ENCODE assay signal across 28 cellular contexts in the genomic region with DNA sequence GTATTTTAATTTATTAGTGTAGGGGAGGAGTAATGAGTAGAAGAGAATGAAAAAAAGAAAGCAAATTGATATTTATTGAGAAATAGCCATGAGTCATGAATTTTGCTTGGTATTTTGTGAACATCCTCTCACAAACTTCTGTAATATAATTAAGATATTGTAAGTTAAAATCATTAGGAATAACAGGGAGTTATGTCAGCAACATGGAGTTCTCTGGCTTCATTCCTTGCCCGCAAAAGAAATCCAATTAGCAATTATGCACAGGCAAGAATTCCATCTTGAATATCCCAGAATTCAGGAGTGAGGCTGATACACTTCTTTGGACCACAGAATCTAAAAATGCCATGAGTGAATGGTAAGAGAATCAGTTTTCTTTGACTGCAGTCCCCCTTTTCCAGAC.
"Had no signal": no experiment of that assay in that cellular context is flagged by ENCODE, and none has a peak within 500 bp of the region (broad histone marks: within the 10 kb centered on the region; RNA-seq: fewer than 3 reads in every experiment).

No MANE protein-coding gene starts in this region.

- H3K9me3 Mint-ChIP-seq: stimulated activated effector memory CD8-positive, alpha-beta T cell treated with anti-CD3 and anti-CD28 coated beads, Interleukin-12 subunit alpha, Interleukin-12 subunit beta, amount 100 ng/mL, for 72 hours had no signal

- H3K36me3 Mint-ChIP-seq: natural killer cell treated with Interleukin-12 subunit alpha and Interleukin-12 subunit beta and Interleukin-15 and Interleukin-18, amount 100 ng/mL, for 72 hours; neural progenitor cell; stimulated activated effector memory CD8-positive, alpha-beta T cell treated with anti-CD3 and anti-CD28 coated beads, Interleukin-12 subunit alpha, Interleukin-12 subunit beta, amount 100 ng/mL, for 72 hours; stimulated activated naive B cell treated with anti-CD40 and anti-IgM and Interleukin-4, amounts not matched to agents 10 μg/mL and 1 μg/mL and 100 μg/mL, for 72 hours had no signal

- H3K9ac ChIP-seq: neural progenitor cell, parathyroid adenoma had no signal

- H3K4me1 ChIP-seq: neural progenitor cell, parathyroid adenoma, psoas muscle, right lobe of liver, sigmoid colon, stomach, thyroid gland, upper lobe of left lung had no signal

- H3K36me3 ChIP-seq: neural progenitor cell, ovary, right lobe of liver, sigmoid colon, stomach, thoracic aorta, thyroid gland, tibial nerve, upper lobe of left lung, vagina had no signal

- H3K4me2 ChIP-seq: neural progenitor cell had no signal

- H3K27ac Mint-ChIP-seq: natural killer cell treated with Interleukin-12 subunit alpha and Interleukin-12 subunit beta and Interleukin-15 and Interleukin-18, amount 100 ng/mL, for 72 hours; neural progenitor cell; stimulated activated effector memory CD8-positive, alpha-beta T cell treated with anti-CD3 and anti-CD28 coated beads, Interleukin-12 subunit alpha, Interleukin-12 subunit beta, amount 100 ng/mL, for 72 hours; stimulated activated naive B cell treated with anti-CD40 and anti-IgM and Interleukin-4, amounts not matched to agents 10 μg/mL and 1 μg/mL and 100 μg/mL, for 72 hours; stimulated activated naive CD8-positive, alpha-beta T cell treated with anti-CD3 and anti-CD28 coated beads, Interleukin-15, Interleukin-2, amounts not matched to agents 100 ng/mL and 50 ng/mL, for 24 hours had no signal

- H3K9me3 ChIP-seq: ovary, psoas muscle, right lobe of liver, sigmoid colon, stomach, thoracic aorta, thyroid gland, upper lobe of left lung, vagina had no signal

- DNase-seq: occipital lobe; ovary; posterior cingulate gyrus; psoas muscle; right lobe of liver; sigmoid colon; small intestine; stimulated activated CD4-positive, alpha-beta T cell treated with anti-CD3 and anti-CD28 coated beads, Interleukin-15, amount 100 ng/mL, for 24 hours; stimulated activated CD4-positive, alpha-beta T cell treated with anti-CD3 and anti-CD28 coated beads, Interleukin-2, amount 100 ng/mL, for 24 hours; stimulated activated CD4-positive, alpha-beta T cell treated with anti-CD3 and anti-CD28 coated beads, Interleukin-2, amount 100 ng/mL, for 48 hours; stimulated activated CD4-positive, alpha-beta T cell treated with anti-CD3 and anti-CD28 coated beads, Interleukin-4, amount 100 ng/mL, for 24 hours; stimulated activated naive B cell treated with anti-CD40 and anti-IgM and Interleukin-4, amounts not matched to agents 10 μg/mL and 1 μg/mL and 100 μg/mL, for 72 hours; stimulated activated naive CD4-positive, alpha-beta T cell treated with Interleukin-2 at 50 U/mL for 16 hours; stomach; thyroid gland; trophoblast cell; upper lobe of left lung had no signal

- H3K4me3 ChIP-seq: neural progenitor cell, ovary, psoas muscle, right lobe of liver, sigmoid colon, stomach, thoracic aorta, thyroid gland, tibial nerve, upper lobe of left lung, vagina had no signal

- FAIRE-seq: small intestine, urothelium cell line had no signal

- H3K4me3 Mint-ChIP-seq: natural killer cell treated with Interleukin-12 subunit alpha and Interleukin-12 subunit beta and Interleukin-15 and Interleukin-18, amount 100 ng/mL, for 72 hours; neural progenitor cell; stimulated activated effector memory CD8-positive, alpha-beta T cell treated with anti-CD3 and anti-CD28 coated beads, Interleukin-12 subunit alpha, Interleukin-12 subunit beta, amount 100 ng/mL, for 72 hours; stimulated activated naive B cell treated with anti-CD40 and anti-IgM and Interleukin-4, amounts not matched to agents 10 μg/mL and 1 μg/mL and 100 μg/mL, for 72 hours; stimulated activated naive CD8-positive, alpha-beta T cell treated with anti-CD3 and anti-CD28 coated beads, Interleukin-15, Interleukin-2, amounts not matched to agents 100 ng/mL and 50 ng/mL, for 24 hours had no signal

- H3K4me1 Mint-ChIP-seq: neural progenitor cell had no signal

- H3K27me3 Mint-ChIP-seq: progenitor cell of endocrine pancreas had no signal

- ATAC-seq: natural killer cell treated with Interleukin-12 subunit alpha and Interleukin-12 subunit beta and Interleukin-15 and Interleukin-18, amount 100 ng/mL, for 72 hours; psoas muscle; right cardiac atrium; right lobe of liver; stimulated activated effector memory CD8-positive, alpha-beta T cell treated with anti-CD3 and anti-CD28 coated beads, Interleukin-12 subunit alpha, Interleukin-12 subunit beta, amount 100 ng/mL, for 72 hours had no signal

- H3K27me3 ChIP-seq: neural progenitor cell, ovary, right lobe of liver, sigmoid colon, stomach, thyroid gland, tibial nerve, upper lobe of left lung, vagina had no signal

- H3K27ac ChIP-seq: neural progenitor cell, ovary, parathyroid adenoma, psoas muscle, right lobe of liver, sigmoid colon, stomach, thyroid gland, tibial nerve, upper lobe of left lung, vagina had no signal

- H2AFZ ChIP-seq: neural progenitor cell had no signal

- H3K79me2 ChIP-seq: parathyroid adenoma had no signal
